1 cellular context compared by ENCODE assay signal in the genomic region with DNA sequence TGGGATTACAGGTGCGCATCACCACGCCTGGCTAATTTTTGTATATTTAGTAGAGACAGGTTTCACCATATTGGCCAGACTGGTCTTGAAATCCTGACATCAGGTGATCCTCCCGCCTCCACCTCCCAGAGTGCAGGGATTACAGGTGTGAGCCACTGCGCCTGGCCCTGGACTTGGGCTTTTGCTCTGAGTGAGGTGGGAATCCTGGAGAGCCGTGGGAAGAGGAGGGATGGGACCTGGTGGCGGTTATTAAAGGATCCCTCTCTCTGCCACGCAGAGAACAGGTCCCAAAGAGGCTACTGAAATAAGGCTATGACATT.
TF ChIP-seq lines count a peak whose summit lies in the region.

No MANE protein-coding gene starts in this region.

TF ChIP-seq in GM23338, 12 proteins besides CTCF, POLR2A, EP300 and RAD21:
- TF ChIP-seq, protein P1, sequence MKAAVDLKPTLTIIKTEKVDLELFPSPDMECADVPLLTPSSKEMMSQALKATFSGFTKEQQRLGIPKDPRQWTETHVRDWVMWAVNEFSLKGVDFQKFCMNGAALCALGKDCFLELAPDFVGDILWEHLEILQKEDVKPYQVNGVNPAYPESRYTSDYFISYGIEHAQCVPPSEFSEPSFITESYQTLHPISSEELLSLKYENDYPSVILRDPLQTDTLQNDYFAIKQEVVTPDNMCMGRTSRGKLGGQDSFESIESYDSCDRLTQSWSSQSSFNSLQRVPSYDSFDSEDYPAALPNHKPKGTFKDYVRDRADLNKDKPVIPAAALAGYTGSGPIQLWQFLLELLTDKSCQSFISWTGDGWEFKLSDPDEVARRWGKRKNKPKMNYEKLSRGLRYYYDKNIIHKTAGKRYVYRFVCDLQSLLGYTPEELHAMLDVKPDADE (IDR thresholded peaks at IDR 0.05) = no peak
- TF ChIP-seq EZH2phosphoT487 (IDR thresholded peaks at IDR 0.05; ENCODE audit: unreplicated experiment) (no peak), STAT1 (IDR thresholded peaks at IDR 0.05; ENCODE audit: unreplicated experiment) (no peak), JUNB (IDR thresholded peaks at IDR 0.05; ENCODE audit: unreplicated experiment) (no peak), NANOG (IDR thresholded peaks at IDR 0.05; ENCODE audit: borderline replicate concordance) (no peak), EZH2 (IDR thresholded peaks at IDR 0.05; ENCODE audit: low read depth, unreplicated experiment) (no peak), CREB1 (CRISPR knock-in tag; IDR thresholded peaks at IDR 0.05; ENCODE audit: low read depth) (no peak), ZNF114 (CRISPR knock-in tag; IDR thresholded peaks at IDR 0.05) (no peak), POLR2AphosphoS5 (IDR thresholded peaks at IDR 0.05; ENCODE audit: low read depth) (no peak), ZNF331 (CRISPR knock-in tag; IDR thresholded peaks at IDR 0.05; ENCODE audit: low read depth) (no peak)
- TF ChIP-seq, protein P2, sequence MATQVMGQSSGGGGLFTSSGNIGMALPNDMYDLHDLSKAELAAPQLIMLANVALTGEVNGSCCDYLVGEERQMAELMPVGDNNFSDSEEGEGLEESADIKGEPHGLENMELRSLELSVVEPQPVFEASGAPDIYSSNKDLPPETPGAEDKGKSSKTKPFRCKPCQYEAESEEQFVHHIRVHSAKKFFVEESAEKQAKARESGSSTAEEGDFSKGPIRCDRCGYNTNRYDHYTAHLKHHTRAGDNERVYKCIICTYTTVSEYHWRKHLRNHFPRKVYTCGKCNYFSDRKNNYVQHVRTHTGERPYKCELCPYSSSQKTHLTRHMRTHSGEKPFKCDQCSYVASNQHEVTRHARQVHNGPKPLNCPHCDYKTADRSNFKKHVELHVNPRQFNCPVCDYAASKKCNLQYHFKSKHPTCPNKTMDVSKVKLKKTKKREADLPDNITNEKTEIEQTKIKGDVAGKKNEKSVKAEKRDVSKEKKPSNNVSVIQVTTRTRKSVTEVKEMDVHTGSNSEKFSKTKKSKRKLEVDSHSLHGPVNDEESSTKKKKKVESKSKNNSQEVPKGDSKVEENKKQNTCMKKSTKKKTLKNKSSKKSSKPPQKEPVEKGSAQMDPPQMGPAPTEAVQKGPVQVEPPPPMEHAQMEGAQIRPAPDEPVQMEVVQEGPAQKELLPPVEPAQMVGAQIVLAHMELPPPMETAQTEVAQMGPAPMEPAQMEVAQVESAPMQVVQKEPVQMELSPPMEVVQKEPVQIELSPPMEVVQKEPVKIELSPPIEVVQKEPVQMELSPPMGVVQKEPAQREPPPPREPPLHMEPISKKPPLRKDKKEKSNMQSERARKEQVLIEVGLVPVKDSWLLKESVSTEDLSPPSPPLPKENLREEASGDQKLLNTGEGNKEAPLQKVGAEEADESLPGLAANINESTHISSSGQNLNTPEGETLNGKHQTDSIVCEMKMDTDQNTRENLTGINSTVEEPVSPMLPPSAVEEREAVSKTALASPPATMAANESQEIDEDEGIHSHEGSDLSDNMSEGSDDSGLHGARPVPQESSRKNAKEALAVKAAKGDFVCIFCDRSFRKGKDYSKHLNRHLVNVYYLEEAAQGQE (IDR thresholded peaks at IDR 0.05; ENCODE audit: unreplicated experiment) = no peak
- TF ChIP-seq, protein P3, sequence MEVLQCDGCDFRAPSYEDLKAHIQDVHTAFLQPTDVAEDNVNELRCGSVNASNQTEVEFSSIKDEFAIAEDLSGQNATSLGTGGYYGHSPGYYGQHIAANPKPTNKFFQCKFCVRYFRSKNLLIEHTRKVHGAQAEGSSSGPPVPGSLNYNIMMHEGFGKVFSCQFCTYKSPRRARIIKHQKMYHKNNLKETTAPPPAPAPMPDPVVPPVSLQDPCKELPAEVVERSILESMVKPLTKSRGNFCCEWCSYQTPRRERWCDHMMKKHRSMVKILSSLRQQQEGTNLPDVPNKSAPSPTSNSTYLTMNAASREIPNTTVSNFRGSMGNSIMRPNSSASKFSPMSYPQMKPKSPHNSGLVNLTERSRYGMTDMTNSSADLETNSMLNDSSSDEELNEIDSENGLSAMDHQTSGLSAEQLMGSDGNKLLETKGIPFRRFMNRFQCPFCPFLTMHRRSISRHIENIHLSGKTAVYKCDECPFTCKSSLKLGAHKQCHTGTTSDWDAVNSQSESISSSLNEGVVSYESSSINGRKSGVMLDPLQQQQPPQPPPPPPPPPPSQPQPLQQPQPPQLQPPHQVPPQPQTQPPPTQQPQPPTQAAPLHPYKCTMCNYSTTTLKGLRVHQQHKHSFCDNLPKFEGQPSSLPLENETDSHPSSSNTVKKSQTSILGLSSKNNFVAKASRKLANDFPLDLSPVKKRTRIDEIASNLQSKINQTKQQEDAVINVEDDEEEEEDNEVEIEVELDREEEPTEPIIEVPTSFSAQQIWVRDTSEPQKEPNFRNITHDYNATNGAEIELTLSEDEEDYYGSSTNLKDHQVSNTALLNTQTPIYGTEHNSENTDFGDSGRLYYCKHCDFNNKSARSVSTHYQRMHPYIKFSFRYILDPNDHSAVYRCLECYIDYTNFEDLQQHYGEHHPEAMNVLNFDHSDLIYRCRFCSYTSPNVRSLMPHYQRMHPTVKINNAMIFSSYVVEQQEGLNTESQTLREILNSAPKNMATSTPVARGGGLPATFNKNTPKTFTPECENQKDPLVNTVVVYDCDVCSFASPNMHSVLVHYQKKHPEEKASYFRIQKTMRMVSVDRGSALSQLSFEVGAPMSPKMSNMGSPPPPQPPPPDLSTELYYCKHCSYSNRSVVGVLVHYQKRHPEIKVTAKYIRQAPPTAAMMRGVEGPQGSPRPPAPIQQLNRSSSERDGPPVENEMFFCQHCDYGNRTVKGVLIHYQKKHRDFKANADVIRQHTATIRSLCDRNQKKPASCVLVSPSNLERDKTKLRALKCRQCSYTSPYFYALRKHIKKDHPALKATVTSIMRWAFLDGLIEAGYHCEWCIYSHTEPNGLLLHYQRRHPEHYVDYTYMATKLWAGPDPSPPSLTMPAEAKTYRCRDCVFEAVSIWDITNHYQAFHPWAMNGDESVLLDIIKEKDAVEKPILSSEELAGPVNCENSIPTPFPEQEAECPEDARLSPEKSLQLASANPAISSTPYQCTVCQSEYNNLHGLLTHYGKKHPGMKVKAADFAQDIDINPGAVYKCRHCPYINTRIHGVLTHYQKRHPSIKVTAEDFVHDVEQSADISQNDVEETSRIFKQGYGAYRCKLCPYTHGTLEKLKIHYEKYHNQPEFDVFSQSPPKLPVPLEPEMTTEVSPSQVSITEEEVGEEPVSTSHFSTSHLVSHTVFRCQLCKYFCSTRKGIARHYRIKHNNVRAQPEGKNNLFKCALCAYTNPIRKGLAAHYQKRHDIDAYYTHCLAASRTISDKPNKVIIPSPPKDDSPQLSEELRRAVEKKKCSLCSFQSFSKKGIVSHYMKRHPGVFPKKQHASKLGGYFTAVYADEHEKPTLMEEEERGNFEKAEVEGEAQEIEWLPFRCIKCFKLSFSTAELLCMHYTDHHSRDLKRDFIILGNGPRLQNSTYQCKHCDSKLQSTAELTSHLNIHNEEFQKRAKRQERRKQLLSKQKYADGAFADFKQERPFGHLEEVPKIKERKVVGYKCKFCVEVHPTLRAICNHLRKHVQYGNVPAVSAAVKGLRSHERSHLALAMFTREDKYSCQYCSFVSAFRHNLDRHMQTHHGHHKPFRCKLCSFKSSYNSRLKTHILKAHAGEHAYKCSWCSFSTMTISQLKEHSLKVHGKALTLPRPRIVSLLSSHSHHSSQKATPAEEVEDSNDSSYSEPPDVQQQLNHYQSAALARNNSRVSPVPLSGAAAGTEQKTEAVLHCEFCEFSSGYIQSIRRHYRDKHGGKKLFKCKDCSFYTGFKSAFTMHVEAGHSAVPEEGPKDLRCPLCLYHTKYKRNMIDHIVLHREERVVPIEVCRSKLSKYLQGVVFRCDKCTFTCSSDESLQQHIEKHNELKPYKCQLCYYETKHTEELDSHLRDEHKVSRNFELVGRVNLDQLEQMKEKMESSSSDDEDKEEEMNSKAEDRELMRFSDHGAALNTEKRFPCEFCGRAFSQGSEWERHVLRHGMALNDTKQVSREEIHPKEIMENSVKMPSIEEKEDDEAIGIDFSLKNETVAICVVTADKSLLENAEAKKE (CRISPR knock-in tag; IDR thresholded peaks at IDR 0.05) = no peak
